In the genomic region with DNA sequence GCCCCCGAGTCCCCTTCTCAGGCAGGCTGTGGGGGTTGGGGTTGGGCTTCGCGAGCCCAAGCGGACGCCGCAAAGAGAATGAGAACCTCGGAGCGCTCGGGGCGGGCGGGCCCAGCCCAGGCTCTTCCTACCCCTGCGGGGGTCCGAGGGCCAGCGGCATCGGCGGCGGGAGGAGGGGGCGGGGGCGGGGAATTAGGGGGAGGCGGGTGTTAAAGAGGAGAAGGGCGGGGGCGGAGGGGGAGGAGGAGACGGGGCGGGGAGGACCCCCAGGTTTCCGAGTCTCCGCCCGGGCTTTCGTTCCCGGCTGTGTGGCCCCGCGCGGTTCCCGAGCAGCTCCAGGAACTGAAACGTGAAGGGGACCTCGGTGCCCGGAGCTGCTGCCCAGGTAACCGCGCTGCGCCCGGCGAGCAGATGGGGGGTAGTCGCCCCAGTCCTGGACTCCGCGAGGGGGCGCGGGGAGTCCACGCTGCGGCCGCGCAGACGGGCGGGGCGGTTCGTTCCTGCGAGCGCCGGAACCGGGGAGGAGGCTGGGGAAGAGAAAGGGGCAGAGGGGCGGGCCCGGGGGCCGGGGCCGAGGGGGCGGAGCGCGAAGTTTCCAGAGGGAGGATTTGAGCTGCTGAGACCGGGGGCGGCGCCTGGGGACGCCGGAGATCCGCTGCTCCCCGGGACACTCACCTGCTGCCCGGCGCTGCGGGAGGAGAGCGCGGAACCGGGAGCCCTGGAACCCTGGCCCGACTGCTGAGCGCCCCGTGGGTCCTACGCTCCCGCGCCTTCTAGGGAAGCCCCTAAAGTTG, we compare ENCODE assay signal across 1 cellular context.
TF ChIP-seq lines count a peak whose summit lies in the region.

No MANE protein-coding gene starts in this region.

TF ChIP-seq in GM23338, 12 proteins besides CTCF, POLR2A, EP300 and RAD21 (continued from another document):
- no peak for TF ChIP-seq ZNF462 (CRISPR knock-in tag; IDR thresholded peaks at IDR 0.05)
